ENCODE assay signal across 21 cellular contexts in genomic region chr10:114713525-114713924, GRCh38. TPM values are rescaled to one million over a fixed set of nuclear protein-coding genes. Genes with fewer than 3 reads are reported as not detected.
DNase-seq lines count a peak whose midpoint lies in the region; ATAC-seq, FAIRE-seq and TF ChIP-seq lines count a peak whose summit lies in the region.
"Had no signal": no experiment of that assay in that cellular context is flagged by ENCODE, and none has a peak within 500 bp of the region (broad histone marks: within the 10 kb centered on the region; RNA-seq: fewer than 3 reads in every experiment).

No MANE protein-coding gene starts in this region.

- POLR2A ChIA-PET in A549 (lab: Yijun Ruan, JAX) = no interaction called here

- no peaks in the 10 kb centered on the region for H4K20me1 ChIP-seq in GM23338 (replicated peaks; ENCODE audit: insufficient read depth)
- H4K20me1 ChIP-seq in osteoblast (ENCODE audit: insufficient read depth, low read length) = no peaks in the 10 kb centered on the region

- no peak for TF ChIP-seq EP300 in A549 (IDR thresholded peaks at IDR 0.05)

- H2AFZ ChIP-seq in GM23338 (peak overlapping the region; percentile 41; the same call in 1 of the 2 replicates), osteoblast (ENCODE audit: low read length) (peak overlapping the region; percentile 44)

- H3K27ac Mint-ChIP-seq in GM23338 (no peak overlapping the region), chondrocyte (ENCODE audit: unreplicated experiment) (peak overlapping the region; percentile 94)
- H3K27ac Mint-ChIP-seq: activated CD4-positive, alpha-beta memory T cell treated with anti-CD3 and anti-CD28 coated beads, Interleukin-2, amount 10 ng/mL, durations not matched to agents 7 days and 5 days; activated naive CD8-positive, alpha-beta T cell treated with anti-CD3 and anti-CD28 coated beads, Interleukin-2, amount 50 U/mL, for 24 hours; CD4-positive, alpha-beta T cell; H9; immature natural killer cell had no signal

- H3K9me3 Mint-ChIP-seq in GM23338 (no peaks in the 10 kb centered on the region), chondrocyte (ENCODE audit: low read depth) (no peaks in the 10 kb centered on the region)
- H3K9me3 Mint-ChIP-seq: activated CD4-positive, alpha-beta memory T cell treated with anti-CD3 and anti-CD28 coated beads, Interleukin-2, amount 10 ng/mL, durations not matched to agents 7 days and 5 days; activated naive CD8-positive, alpha-beta T cell treated with anti-CD3 and anti-CD28 coated beads, Interleukin-2, amount 50 U/mL, for 24 hours; CD4-positive, alpha-beta T cell; H9; immature natural killer cell had no signal

- CTCF ChIA-PET in A549 (lab: Yijun Ruan, JAX) = interaction anchor here (0.6 to 4.4 kb wide), 7 partner anchors 9 to 240 kb away, joined by 3 to 12 read pairs (median 6); partner anchors contain the start of gene FHIP2A

- TF ChIP-seq POLR2A in A549 (IDR thresholded peaks at IDR 0.05; ENCODE audit: low read length) (no peak), esophagus squamous epithelium (IDR thresholded peaks at IDR 0.05) (no peak)

- H3K36me3 ChIP-seq in GM23338 (ENCODE audit: insufficient read depth) = no peaks in the 10 kb centered on the region
- no peaks in the 10 kb centered on the region for H3K36me3 ChIP-seq in osteoblast (ENCODE audit: insufficient read depth, low read length)
- no peaks in the 10 kb centered on the region for H3K36me3 ChIP-seq in esophagus squamous epithelium
- H3K36me3 ChIP-seq: lower lobe of right lung had no signal

- no peak for TF ChIP-seq CTCF in A549 (IDR thresholded peaks at IDR 0.05)
- no peak for TF ChIP-seq CTCF in GM23338 (conservative IDR thresholded peaks at IDR 0.05; ENCODE audit: low read depth in 2 of 2)
- no peak for TF ChIP-seq CTCF in chondrocyte (IDR thresholded peaks at IDR 0.05)
- TF ChIP-seq CTCF in osteoblast (IDR thresholded peaks at IDR 0.05; ENCODE audit: extremely low read depth, low read depth, low read length) = no peak
- no peak for TF ChIP-seq CTCF in esophagus squamous epithelium (IDR thresholded peaks at IDR 0.05)

- H3K27me3 ChIP-seq in GM23338 (ENCODE audit: insufficient read depth) (no peaks in the 10 kb centered on the region), osteoblast (ENCODE audit: insufficient read depth, low read length) (peaks cover 14% of the 10 kb centered on the region), esophagus squamous epithelium (no peaks in the 10 kb centered on the region)

- H3K36me3 Mint-ChIP-seq in GM23338 (ENCODE audit: low read depth) (no peaks in the 10 kb centered on the region), chondrocyte (ENCODE audit: low read depth) (no peaks in the 10 kb centered on the region)
- H3K36me3 Mint-ChIP-seq: brain, immature natural killer cell had no signal

- TF ChIP-seq RAD21 in A549 (conservative IDR thresholded peaks at IDR 0.05 in 1 of 2, IDR thresholded peaks at IDR 0.05 in 1 of 2) = no peak

- no peaks in the 10 kb centered on the region for H3K9me3 ChIP-seq in A549
- H3K9me3 ChIP-seq in osteoblast (ENCODE audit: low read depth, low read length) = no peaks in the 10 kb centered on the region
- no peaks in the 10 kb centered on the region for H3K9me3 ChIP-seq in esophagus squamous epithelium
- H3K9me3 ChIP-seq: lower lobe of right lung had no signal

- FAIRE-seq in A549 (lab: Jason Lieb, UNC) = peak; percentile 23
- FAIRE-seq: urothelium cell line had no signal

- intact Hi-C loops in esophagus squamous epithelium (cut with DNase I) = no loop called here

- H3K4me1 ChIP-seq in A549 = peaks cover 66% of the 10 kb centered on the region
- H3K4me1 ChIP-seq in GM23338 (ENCODE audit: insufficient read depth) = peaks cover 6% of the 10 kb centered on the region
- peaks cover 45% of the 10 kb centered on the region for H3K4me1 ChIP-seq in osteoblast (ENCODE audit: insufficient read depth, low read length)
- H3K4me1 ChIP-seq in esophagus squamous epithelium = peaks cover 10 to 16% (median 12%) of the 10 kb centered on the region in 3 donors

- peaks cover 29% of the 10 kb centered on the region for H3K4me1 Mint-ChIP-seq in GM23338
- peaks cover 59% of the 10 kb centered on the region for H3K4me1 Mint-ChIP-seq in chondrocyte (ENCODE audit: low read depth)
- H3K4me1 Mint-ChIP-seq: activated CD4-positive, alpha-beta memory T cell treated with anti-CD3 and anti-CD28 coated beads, Interleukin-2, amount 10 ng/mL, durations not matched to agents 7 days and 5 days; activated naive CD8-positive, alpha-beta T cell treated with anti-CD3 and anti-CD28 coated beads, Interleukin-2, amount 50 U/mL, for 24 hours; immature natural killer cell had no signal

- 58% methylated on average over 5 of the region's 5 CpGs for WGBS in A549 (ENCODE audit: missing lambda C conversion rate)
- WGBS in esophagus squamous epithelium, 2 donors = 56 to 70% methylated on average over 5 of the region's 5 CpGs

- no peak overlapping the region for H3K4me3 ChIP-seq in A549
- H3K4me3 ChIP-seq in GM23338 = no peak overlapping the region
- H3K4me3 ChIP-seq in osteoblast (ENCODE audit: insufficient read depth, low read length) = peak overlapping the region; percentile 13
- no peak overlapping the region for H3K4me3 ChIP-seq in esophagus squamous epithelium
- H3K4me3 ChIP-seq: lower lobe of right lung had no signal

- H3K27ac ChIP-seq in A549 (peak overlapping the region; percentile 38 to 79), GM23338 (ENCODE audit: low read depth) (no peak overlapping the region), osteoblast (ENCODE audit: low read depth, low read length) (peak overlapping the region; percentile 87), esophagus squamous epithelium (peak overlapping the region in 2 of 4 donors; percentile 32 to 56)
- H3K27ac ChIP-seq: lower lobe of right lung had no signal

- H3K4me3 Mint-ChIP-seq in GM23338 = no peak overlapping the region
- H3K4me3 Mint-ChIP-seq in chondrocyte (ENCODE audit: unreplicated experiment) = peak overlapping the region; percentile 29
- H3K4me3 Mint-ChIP-seq: activated CD4-positive, alpha-beta memory T cell treated with anti-CD3 and anti-CD28 coated beads, Interleukin-2, amount 10 ng/mL, durations not matched to agents 7 days and 5 days; activated naive CD8-positive, alpha-beta T cell treated with anti-CD3 and anti-CD28 coated beads, Interleukin-2, amount 50 U/mL, for 24 hours; CD4-positive, alpha-beta T cell; H9; immature natural killer cell had no signal

- H3K27me3 Mint-ChIP-seq in GM23338 (ENCODE audit: insufficient read depth, low read depth, poor library complexity) (no peaks in the 10 kb centered on the region), chondrocyte (ENCODE audit: low read depth) (no peaks in the 10 kb centered on the region)

- H3K79me2 ChIP-seq in GM23338 (replicated peaks; ENCODE audit: insufficient read depth) = no peaks in the 10 kb centered on the region
- no peaks in the 10 kb centered on the region for H3K79me2 ChIP-seq in osteoblast (ENCODE audit: insufficient read depth, low read length)

- no peaks in the 10 kb centered on the region for H3F3A ChIP-seq in GM23338 (replicated peaks; ENCODE audit: low read depth)

- ATAC-seq in A549 (no peak), GM23338 (no peak), HG02884 (IDR thresholded peaks at IDR 0.05; ENCODE audit: unreplicated experiment) (no peak), GM18907 (IDR thresholded peaks at IDR 0.05; ENCODE audit: unreplicated experiment) (no peak)
- ATAC-seq: activated CD4-positive, CD25-positive, alpha-beta regulatory T cell treated with anti-CD3 and anti-CD28 coated beads, Interleukin-2, amount 50 U/mL, for 24 hours; activated naive CD8-positive, alpha-beta T cell treated with anti-CD3 and anti-CD28 coated beads, Interleukin-2, amount 50 U/mL, for 24 hours had no signal

- H3K9me2 ChIP-seq in GM23338 (ENCODE audit: insufficient read depth) = no peaks in the 10 kb centered on the region

- peak overlapping the region; percentile 78 for H3K4me2 ChIP-seq in A549
- 0 out of 2 replicates have a peak overlapping the region, but pooled peaks have one; percentile 15 for H3K4me2 ChIP-seq in GM23338
- peak overlapping the region; percentile 67 for H3K4me2 ChIP-seq in osteoblast (ENCODE audit: insufficient read depth, low read length)

- DNase-seq in A549 (ENCODE audit: low read depth in 1 of 2, low spot score in 1 of 2) (no peak), GM23338 (ENCODE audit: low spot score) (no peak), chondrocyte (ENCODE audit: low spot score) (no peak), osteoblast (ENCODE audit: insufficient read length, low spot score, missing footprints) (no peak), inferior parietal cortex (ENCODE audit: extremely low spot score) (no peak), esophagus squamous epithelium (lab: John Stamatoyannopoulos, UW) (no peak)
- DNase-seq: activated CD4-positive, alpha-beta memory T cell treated with anti-CD3 and anti-CD28 coated beads, Interleukin-2, amount 10 ng/mL, durations not matched to agents 7 days and 5 days; activated effector memory CD4-positive, alpha-beta T cell treated with Interleukin-2 at 50 U/mL for 16 hours; activated naive CD8-positive, alpha-beta T cell treated with anti-CD3 and anti-CD28 coated beads, Interleukin-2, amount 50 U/mL, for 24 hours; CD4-positive, alpha-beta T cell; H9; immature natural killer cell; lower lobe of right lung; NCI-H1436; NCI-H524 treated with DMSO at 0.1 percent for 48 hours; retina had no signal

TF ChIP-seq in A549, 52 proteins besides CTCF, POLR2A, EP300 and RAD21:
- no peak for TF ChIP-seq ZSCAN20 (CRISPR knock-in tag; IDR thresholded peaks at IDR 0.05)
TF ChIP-seq in A549: peak in this region for 0.

TF ChIP-seq in GM23338, 12 proteins besides CTCF, POLR2A, EP300 and RAD21 (continues in another document):
- TF ChIP-seq EZH2 (IDR thresholded peaks at IDR 0.05; ENCODE audit: low read depth, unreplicated experiment) (no peak), POLR2AphosphoS5 (IDR thresholded peaks at IDR 0.05; ENCODE audit: low read depth) (no peak)

RNA-seq across cellular contexts. Expression of gene ABLIM1, which starts 55.5 kb away (rescaled TPM):
- polyA plus RNA-seq in A549 (2011; rRNA removed) (70.2 and 77.8 TPM in 2 replicates), A549 (2017; fragmentation: RNase III; extraction: RNeasy Plus Mini Kit Qiagen cat#74134 plus additional on column Dnase treatment) (21.4 to 23.2 TPM (median 22.0 TPM) in 3 replicates), GM23338 (2016; fragmentation: Nextera tagmentation; extraction: Ambion mirVana) (18.5 and 21.9 TPM in 2 replicates)
- 11.6 and 14.7 TPM in 2 replicates for polyA plus RNA-seq in A549 (2012; cell fraction: cytosol; rRNA removed)
- polyA plus RNA-seq in A549 (2012; cell fraction: nucleus; rRNA removed) = 9.7 and 12.1 TPM in 2 replicates
- 114 and 167 TPM in 2 replicates for polyA minus RNA-seq in A549 (2011; rRNA and poly(A)+ RNA removed)
- total RNA-seq in GM23338 (2014; rRNA removed; shearing (Covaris generic)) = 45.1 and 46.6 TPM in 2 replicates
- total RNA-seq in chondrocyte (13.5 to 41.9 TPM (median 15.7 TPM) in 3 replicates), osteoblast (5.0 and 11.2 TPM in 2 replicates), esophagus squamous epithelium (100 to 1,000 TPM; 185 to 345 (median 304) TPM)

Comparison
In these comparisons a context has a peak if more than half of its experiments do, and no peak if none do; other contexts are left out.
1. H3K4me2 ChIP-seq: peak in every context shown above with its lines; median percentile 78 in A549; 67 in osteoblast; 15 in GM23338.